In the genomic region with DNA sequence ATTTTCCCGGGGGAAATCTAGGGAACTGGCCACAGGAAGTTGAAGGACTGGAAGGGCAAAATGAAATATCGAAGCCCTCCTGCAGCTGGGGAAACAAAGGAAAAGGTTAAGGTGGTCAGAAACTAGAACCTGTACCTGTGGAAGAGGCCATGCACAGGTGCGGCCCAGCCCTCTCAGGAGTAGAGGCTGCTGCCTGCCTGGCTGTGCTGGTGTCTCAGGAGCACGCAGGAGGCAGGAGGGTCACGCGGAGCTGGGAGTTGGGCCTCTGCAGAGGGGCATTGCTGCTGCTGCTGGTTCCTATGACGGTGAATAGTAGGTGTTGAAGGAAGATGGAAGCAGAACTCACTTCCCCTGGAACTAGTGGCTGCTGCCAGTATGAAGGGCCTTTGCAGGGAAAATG, we compare ENCODE assay signal across 29 cellular contexts.
"Had no signal": no experiment of that assay in that cellular context is flagged by ENCODE, and none has a peak within 500 bp of the region (broad histone marks: within the 10 kb centered on the region; RNA-seq: fewer than 3 reads in every experiment).

No MANE protein-coding gene starts in this region.

- ATAC-seq: activated naive CD4-positive, alpha-beta T cell treated with anti-CD3 and anti-CD28 coated beads, Interleukin-2, amount 50 U/mL, for 72 hours; activated T-cell treated with anti-CD3 and anti-CD28 coated beads, Interleukin-2, amount 50 U/mL, for 72 hours; esophagus mucosa; foreskin keratinocyte; gastroesophageal sphincter; T-helper 17 cell had no signal

- DNase-seq: activated CD4-positive, alpha-beta memory T cell treated with anti-CD3 and anti-CD28 coated beads, Interleukin-2, amount 10 ng/mL, durations not matched to agents 7 days and 5 days; activated CD4-positive, alpha-beta T cell treated with anti-CD3 and anti-CD28 coated beads for 1 hour; activated CD4-positive, alpha-beta T cell treated with anti-CD3 and anti-CD28 coated beads for 4 hours; activated CD4-positive, alpha-beta T cell treated with anti-CD3 and anti-CD28 coated beads, Interleukin-2, amount 10 ng/mL, durations not matched to agents 7 days and 5 days; activated CD4-positive, alpha-beta T cell treated with anti-CD3 and anti-CD28 coated beads, Interleukin-2, amount 50 U/mL, for 4 hours; activated CD8-positive, alpha-beta memory T cell treated with anti-CD3 and anti-CD28 coated beads, Interleukin-2, amount 50 U/mL, for 48 hours; activated gamma-delta T cell; activated naive CD4-positive, alpha-beta T cell; activated naive CD4-positive, alpha-beta T cell treated with anti-CD3 and anti-CD28 coated beads, Interleukin-2, amount 10 ng/mL, durations not matched to agents 7 days and 5 days; activated naive CD8-positive, alpha-beta T cell treated with anti-CD3 and anti-CD28 coated beads, Interleukin-2, amount 10 ng/mL, durations not matched to agents 7 days and 5 days; activated T-cell treated with anti-CD3 and anti-CD28 coated beads for 4 hours; activated T-cell treated with anti-CD3 and anti-CD28 coated beads, Interleukin-2, amount 50 U/mL, for 24 hours; activated T-cell treated with anti-CD3 and anti-CD28 coated beads, Interleukin-2, amount 50 U/mL, for 72 hours; central memory CD4-positive, alpha-beta T cell; cerebellar nuclear complex; colonic mucosa; dorsolateral prefrontal cortex; effector memory CD4-positive, alpha-beta T cell; endodermal cell; foreskin keratinocyte; T-helper 1 cell; T-helper 17 cell had no signal

- H3K4me1 Mint-ChIP-seq: activated CD4-positive, alpha-beta memory T cell treated with anti-CD3 and anti-CD28 coated beads, Interleukin-2, amount 10 ng/mL, durations not matched to agents 7 days and 5 days; activated CD4-positive, alpha-beta T cell treated with anti-CD3 and anti-CD28 coated beads, Interleukin-2, amount 10 ng/mL, durations not matched to agents 7 days and 5 days; activated naive CD4-positive, alpha-beta T cell treated with anti-CD3 and anti-CD28 coated beads, Interleukin-2, amount 10 ng/mL, durations not matched to agents 7 days and 5 days; activated naive CD8-positive, alpha-beta T cell treated with anti-CD3 and anti-CD28 coated beads, Interleukin-2, amount 10 ng/mL, durations not matched to agents 7 days and 5 days; T-helper 17 cell had no signal

- H3K27me3 Mint-ChIP-seq: activated CD4-positive, alpha-beta memory T cell treated with anti-CD3 and anti-CD28 coated beads, Interleukin-2, amount 10 ng/mL, durations not matched to agents 7 days and 5 days; activated CD4-positive, alpha-beta T cell treated with anti-CD3 and anti-CD28 coated beads, Interleukin-2, amount 10 ng/mL, durations not matched to agents 7 days and 5 days; activated naive CD4-positive, alpha-beta T cell treated with anti-CD3 and anti-CD28 coated beads, Interleukin-2, amount 10 ng/mL, durations not matched to agents 7 days and 5 days; activated naive CD8-positive, alpha-beta T cell treated with anti-CD3 and anti-CD28 coated beads, Interleukin-2, amount 10 ng/mL, durations not matched to agents 7 days and 5 days; activated T-cell treated with anti-CD3 and anti-CD28 coated beads, Interleukin-2, amount 50 U/mL, for 24 hours; brain; T-helper 17 cell had no signal

- H3K27ac Mint-ChIP-seq: activated CD4-positive, alpha-beta memory T cell treated with anti-CD3 and anti-CD28 coated beads, Interleukin-2, amount 10 ng/mL, durations not matched to agents 7 days and 5 days; activated CD4-positive, alpha-beta T cell treated with anti-CD3 and anti-CD28 coated beads, Interleukin-2, amount 10 ng/mL, durations not matched to agents 7 days and 5 days; activated naive CD4-positive, alpha-beta T cell treated with anti-CD3 and anti-CD28 coated beads, Interleukin-2, amount 10 ng/mL, durations not matched to agents 7 days and 5 days; activated naive CD4-positive, alpha-beta T cell treated with anti-CD3 and anti-CD28 coated beads, Interleukin-2, amount 50 U/mL, for 72 hours; activated naive CD8-positive, alpha-beta T cell treated with anti-CD3 and anti-CD28 coated beads, Interleukin-2, amount 10 ng/mL, durations not matched to agents 7 days and 5 days; activated T-cell treated with anti-CD3 and anti-CD28 coated beads, Interleukin-2, amount 50 U/mL, for 24 hours; activated T-cell treated with anti-CD3 and anti-CD28 coated beads, Interleukin-2, amount 50 U/mL, for 72 hours; brain; endodermal cell; T-helper 17 cell had no signal

- H3K27me3 ChIP-seq: ascending aorta, breast epithelium, colonic mucosa, dorsolateral prefrontal cortex had no signal

- H3K4me1 ChIP-seq: ascending aorta, breast epithelium, colonic mucosa, foreskin keratinocyte, gastroesophageal sphincter had no signal

- H3K9me3 ChIP-seq: ascending aorta, breast epithelium, colonic mucosa, gastroesophageal sphincter had no signal

- H3K27ac ChIP-seq: ascending aorta, breast epithelium, cardiac muscle cell, colonic mucosa, dorsolateral prefrontal cortex, foreskin keratinocyte, gastroesophageal sphincter had no signal

- H3K9me3 Mint-ChIP-seq: activated CD4-positive, alpha-beta memory T cell treated with anti-CD3 and anti-CD28 coated beads, Interleukin-2, amount 10 ng/mL, durations not matched to agents 7 days and 5 days; activated CD4-positive, alpha-beta T cell treated with anti-CD3 and anti-CD28 coated beads, Interleukin-2, amount 10 ng/mL, durations not matched to agents 7 days and 5 days; activated naive CD8-positive, alpha-beta T cell treated with anti-CD3 and anti-CD28 coated beads, Interleukin-2, amount 10 ng/mL, durations not matched to agents 7 days and 5 days; activated T-cell treated with anti-CD3 and anti-CD28 coated beads, Interleukin-2, amount 50 U/mL, for 24 hours; endodermal cell had no signal

- H3K36me3 Mint-ChIP-seq: activated naive CD4-positive, alpha-beta T cell treated with anti-CD3 and anti-CD28 coated beads, Interleukin-2, amount 10 ng/mL, durations not matched to agents 7 days and 5 days; activated naive CD4-positive, alpha-beta T cell treated with anti-CD3 and anti-CD28 coated beads, Interleukin-2, amount 50 U/mL, for 72 hours; activated naive CD8-positive, alpha-beta T cell treated with anti-CD3 and anti-CD28 coated beads, Interleukin-2, amount 10 ng/mL, durations not matched to agents 7 days and 5 days; brain had no signal

- H3K36me3 ChIP-seq: ascending aorta, breast epithelium, cardiac muscle cell, colonic mucosa, gastroesophageal sphincter had no signal

- H3K4me3 Mint-ChIP-seq: activated CD4-positive, alpha-beta memory T cell treated with anti-CD3 and anti-CD28 coated beads, Interleukin-2, amount 10 ng/mL, durations not matched to agents 7 days and 5 days; activated CD4-positive, alpha-beta T cell treated with anti-CD3 and anti-CD28 coated beads, Interleukin-2, amount 10 ng/mL, durations not matched to agents 7 days and 5 days; activated naive CD4-positive, alpha-beta T cell treated with anti-CD3 and anti-CD28 coated beads, Interleukin-2, amount 10 ng/mL, durations not matched to agents 7 days and 5 days; activated naive CD8-positive, alpha-beta T cell treated with anti-CD3 and anti-CD28 coated beads, Interleukin-2, amount 10 ng/mL, durations not matched to agents 7 days and 5 days; activated T-cell treated with anti-CD3 and anti-CD28 coated beads, Interleukin-2, amount 50 U/mL, for 24 hours; activated T-cell treated with anti-CD3 and anti-CD28 coated beads, Interleukin-2, amount 50 U/mL, for 72 hours; brain; endodermal cell; T-helper 17 cell had no signal

- H3K4me3 ChIP-seq: ascending aorta, breast epithelium, cardiac muscle cell, colonic mucosa, dorsolateral prefrontal cortex, gastroesophageal sphincter had no signal
